In the genomic region with DNA sequence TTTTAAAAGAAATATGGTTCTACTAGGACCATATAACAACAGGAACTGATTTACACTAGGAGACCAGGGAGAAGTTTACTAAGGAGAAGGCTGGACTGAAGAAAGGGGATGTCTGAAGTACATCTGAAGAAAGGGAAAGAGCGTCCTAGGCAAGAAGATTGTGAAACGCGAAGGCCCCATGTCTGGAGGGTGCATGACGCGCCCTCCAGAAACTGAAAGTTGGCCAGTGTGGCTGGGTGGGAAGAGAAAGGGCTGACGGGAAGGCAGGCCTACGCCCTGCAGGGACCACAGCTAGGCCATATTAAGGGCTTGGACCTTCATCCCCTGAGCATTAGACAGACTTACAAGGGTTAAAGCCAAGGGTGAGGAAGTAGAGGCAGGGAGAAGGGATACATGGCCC, we compare ENCODE assay signal across 25 cellular contexts.
DNase-seq lines count a peak whose midpoint lies in the region; ATAC-seq and TF ChIP-seq lines count a peak whose summit lies in the region.
"Had no signal": no experiment of that assay in that cellular context is flagged by ENCODE, and none has a peak within 500 bp of the region (broad histone marks: within the 10 kb centered on the region; RNA-seq: fewer than 3 reads in every experiment).

No MANE protein-coding gene starts in this region.

- peaks cover 0 to 14% (median 5%) of the 10 kb centered on the region in 3 donors for H3K4me1 ChIP-seq in gastroesophageal sphincter
- H3K4me1 ChIP-seq: A549 had no signal

- no peaks in the 10 kb centered on the region for H3K9me3 ChIP-seq in gastroesophageal sphincter
- H3K9me3 ChIP-seq: A549 had no signal

- no peak overlapping the region for H3K27ac Mint-ChIP-seq in natural killer cell
- H3K27ac Mint-ChIP-seq: activated CD4-positive, alpha-beta T cell treated with anti-CD3 and anti-CD28 coated beads, Interleukin-2, amount 10 ng/mL, durations not matched to agents 24 days and 14 days; activated T-cell treated with anti-CD3 and anti-CD28 coated beads, Interleukin-2, amount 50 U/mL, for 24 hours; H9; memory B cell had no signal

- peaks cover 11 to 16% of the 10 kb centered on the region in 2 donors for H3K27me3 Mint-ChIP-seq in natural killer cell (ENCODE audit: low read depth in 2 of 2)

- no peaks in the 10 kb centered on the region for H3K9me3 Mint-ChIP-seq in natural killer cell
- H3K9me3 Mint-ChIP-seq: activated CD4-positive, alpha-beta T cell treated with anti-CD3 and anti-CD28 coated beads, Interleukin-2, amount 10 ng/mL, durations not matched to agents 24 days and 14 days; activated T-cell treated with anti-CD3 and anti-CD28 coated beads, Interleukin-2, amount 50 U/mL, for 24 hours; H9; memory B cell; stimulated activated naive CD8-positive, alpha-beta T cell treated with anti-CD3 and anti-CD28 coated beads, Interleukin-15, amount 100 ng/mL, for 72 hours had no signal

- no peak for TF ChIP-seq EP300 in gastroesophageal sphincter (IDR thresholded peaks at IDR 0.05)

- no peak for TF ChIP-seq CTCF in NB4 (IDR thresholded peaks at IDR 0.05; ENCODE audit: low read depth, low read length)
- TF ChIP-seq CTCF in gastroesophageal sphincter (IDR thresholded peaks at IDR 0.05): no peak
- no peak for TF ChIP-seq CTCF in natural killer cell (IDR thresholded peaks at IDR 0.05)

- 78 to 89% methylated on average over 7 of the region's 7 CpGs for WGBS in gastroesophageal sphincter (ENCODE audit: low coverage in 1 of 2), 2 donors

- no peaks in the 10 kb centered on the region for H3K27me3 ChIP-seq in gastroesophageal sphincter

- intact Hi-C loops in natural killer cell (cut with micrococcal nuclease): no loop called here

- no peaks in the 10 kb centered on the region for H3K36me3 Mint-ChIP-seq in natural killer cell
- H3K36me3 Mint-ChIP-seq: memory B cell had no signal

- DNase-seq in Ammon's horn (ENCODE audit: low spot score): peak; percentile 53
- peak; percentile 18 for DNase-seq in NB4 (ENCODE audit: low read depth)
- DNase-seq in medulla oblongata (ENCODE audit: extremely low spot score): peak; percentile 72
- no peak for DNase-seq in stimulated activated naive CD8-positive, alpha-beta T cell treated with anti-CD3 and anti-CD28 coated beads, Interleukin-15, Interleukin-2, amounts not matched to agents 100 U/mL and 50 U/mL, for 24 hours
- DNase-seq in natural killer cell: no peak
- DNase-seq: activated CD4-positive, alpha-beta T cell treated with anti-CD3 and anti-CD28 coated beads, Interleukin-2, amount 10 ng/mL, durations not matched to agents 24 days and 14 days; activated gamma-delta T cell treated with Interleukin-2 at 50 U/mL for 16 hours; activated T-cell treated with anti-CD3 and anti-CD28 coated beads, Interleukin-2, amount 50 U/mL, for 24 hours; AML-193; CD8-positive, alpha-beta memory T cell; glutamatergic neuron; H9; NCI-H146; NCI-H446 treated with DMSO at 0.1 percent for 48 hours; PC-9; SHP77; stimulated activated naive CD8-positive, alpha-beta T cell treated with anti-CD3 and anti-CD28 coated beads, Interleukin-15, amount 100 ng/mL, for 72 hours; T-helper 9 cell had no signal

- ATAC-seq in gastroesophageal sphincter (peak; percentile 63), GM21423 (IDR thresholded peaks at IDR 0.05; ENCODE audit: unreplicated experiment) (no peak), GM21526 (IDR thresholded peaks at IDR 0.05; ENCODE audit: low FRiP score, unreplicated experiment) (no peak), natural killer cell (no peak)
- ATAC-seq in stimulated activated naive CD8-positive, alpha-beta T cell treated with anti-CD3 and anti-CD28 coated beads, Interleukin-15, Interleukin-2, amounts not matched to agents 100 U/mL and 50 U/mL, for 24 hours: no peak
- ATAC-seq: A549; K562; stimulated activated naive CD8-positive, alpha-beta T cell treated with anti-CD3 and anti-CD28 coated beads, Interleukin-15, amount 100 ng/mL, for 72 hours had no signal

- no peak for TF ChIP-seq POLR2A in NB4 (IDR thresholded peaks at IDR 0.05; ENCODE audit: extremely low read depth, insufficient read length)
- TF ChIP-seq POLR2A in gastroesophageal sphincter (IDR thresholded peaks at IDR 0.05): no peak

- no peak overlapping the region for H3K4me3 ChIP-seq in NB4 (ENCODE audit: low read depth, low read length)
- H3K4me3 ChIP-seq in gastroesophageal sphincter: no peak overlapping the region
- H3K4me3 ChIP-seq: A549, K562, PC-9 had no signal

- H3K36me3 ChIP-seq in gastroesophageal sphincter: peaks cover 0 to 8% of the 10 kb centered on the region in 2 donors

- H3K27ac ChIP-seq in gastroesophageal sphincter: no peak overlapping the region
- H3K27ac ChIP-seq: A549, PC-9 had no signal

- H3K4me3 Mint-ChIP-seq in natural killer cell: no peak overlapping the region
- H3K4me3 Mint-ChIP-seq: activated CD4-positive, alpha-beta T cell treated with anti-CD3 and anti-CD28 coated beads, Interleukin-2, amount 10 ng/mL, durations not matched to agents 24 days and 14 days; activated T-cell treated with anti-CD3 and anti-CD28 coated beads, Interleukin-2, amount 50 U/mL, for 24 hours; CD8-positive, alpha-beta memory T cell; central memory CD8-positive, alpha-beta T cell; H9; memory B cell; stimulated activated naive CD8-positive, alpha-beta T cell treated with anti-CD3 and anti-CD28 coated beads, Interleukin-15, amount 100 ng/mL, for 72 hours had no signal

- no peaks in the 10 kb centered on the region for H3K4me1 Mint-ChIP-seq in natural killer cell
- H3K4me1 Mint-ChIP-seq: activated CD4-positive, alpha-beta T cell treated with anti-CD3 and anti-CD28 coated beads, Interleukin-2, amount 10 ng/mL, durations not matched to agents 24 days and 14 days; CD8-positive, alpha-beta memory T cell; central memory CD8-positive, alpha-beta T cell; memory B cell; stimulated activated naive CD8-positive, alpha-beta T cell treated with anti-CD3 and anti-CD28 coated beads, Interleukin-15, amount 100 ng/mL, for 72 hours had no signal

Comparison
In these comparisons a context has a peak if more than half of its experiments do, and no peak if none do; other contexts are left out.
1. DNase-seq: peak in Ammon's horn (single experiment), NB4 (single experiment) and medulla oblongata (single experiment); none in stimulated activated naive CD8-positive, alpha-beta T cell treated with anti-CD3 and anti-CD28 coated beads, Interleukin-15, Interleukin-2, amounts not matched to agents 100 U/mL and 50 U/mL, for 24 hours (single experiment) and natural killer cell (single experiment).